Comparison of ENCODE assay signal across 11 cellular contexts in genomic region chr3:136728918-136729317, GRCh38. TPM values are rescaled to one million over a fixed set of nuclear protein-coding genes. Genes with fewer than 3 reads are reported as not detected.
A peak's percentile ranks its signal among the peaks of the same experiment; 100 is the strongest.
DNase-seq lines count a peak whose midpoint lies in the region; ATAC-seq, FAIRE-seq and TF ChIP-seq lines count a peak whose summit lies in the region.
"Had no signal": no experiment of that assay in that cellular context is flagged by ENCODE, and none has a peak within 500 bp of the region (broad histone marks: within the 10 kb centered on the region; RNA-seq: fewer than 3 reads in every experiment).

No MANE protein-coding gene starts in this region.

- TF ChIP-seq CTCF in retinal pigment epithelial cell (conservative IDR thresholded peaks at IDR 0.05; ENCODE audit: low read depth, low read length), result no peak
- no peak for TF ChIP-seq CTCF in GM20000 (IDR thresholded peaks at IDR 0.05; ENCODE audit: extremely low read depth, missing control alignments)

- FAIRE-seq in RCC 7860 (lab: Jason Lieb, UNC), result peak; percentile 80
- FAIRE-seq: GM12891 had no signal

- DNase-seq in RCC 7860 (ENCODE audit: low spot score), result peak; percentile 54
- peak; percentile 7 for DNase-seq in retinal pigment epithelial cell (ENCODE audit: low read depth)
- no peak for DNase-seq in GM20000 (ENCODE audit: low spot score)
- DNase-seq in occipital lobe (lab: John Stamatoyannopoulos, UW), result no peak
- DNase-seq in activated gamma-delta T cell treated with Interleukin-2 at 50 U/mL for 16 hours, result no peak
- DNase-seq: activated naive CD4-positive, alpha-beta T cell; right lobe of liver had no signal

- peak; percentile 5 for ATAC-seq in GM18511 (IDR thresholded peaks at IDR 0.05; ENCODE audit: unreplicated experiment)
- peak; percentile 63 for ATAC-seq in esophagus mucosa
- ATAC-seq in GM18867 (IDR thresholded peaks at IDR 0.05; ENCODE audit: unreplicated experiment), result no peak

- H3K4me3 ChIP-seq in retinal pigment epithelial cell (ENCODE audit: low read length), result no peak overlapping the region
- H3K4me3 ChIP-seq: right lobe of liver had no signal

RNA-seq across cellular contexts. Expression of gene STAG1, which starts 23.3 kb away (rescaled TPM):
- total RNA-seq in esophagus mucosa (19.3 TPM), occipital lobe (80.8 TPM)

Comparison
In these comparisons a context has a peak if more than half of its experiments do, and no peak if none do; other contexts are left out.
1. DNase-seq: peak in RCC 7860 (single experiment) and retinal pigment epithelial cell (single experiment); none in GM20000 (single experiment), occipital lobe (single experiment) and activated gamma-delta T cell treated with Interleukin-2 at 50 U/mL for 16 hours (single experiment).